In the genomic region with DNA sequence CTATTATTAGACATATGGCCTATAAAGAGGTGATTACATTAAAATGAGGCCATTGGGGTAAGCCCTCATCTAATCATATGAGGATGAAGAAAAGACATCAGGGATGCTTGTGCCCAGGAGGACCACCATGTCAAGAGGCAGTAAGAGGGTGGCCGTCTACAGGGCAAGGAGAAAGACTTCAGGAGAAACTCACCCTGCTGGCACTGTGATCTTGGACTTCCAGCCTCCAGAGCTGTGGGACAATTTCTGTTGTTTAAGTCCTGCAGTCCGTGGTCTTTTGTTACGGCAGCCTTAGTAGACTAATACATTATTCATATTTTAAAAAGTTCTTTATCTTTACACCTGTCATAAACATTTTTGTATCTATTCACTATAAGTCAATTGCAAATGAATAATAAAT, we compare ENCODE assay signal across 32 cellular contexts.
"Had no signal": no experiment of that assay in that cellular context is flagged by ENCODE, and none has a peak within 500 bp of the region (broad histone marks: within the 10 kb centered on the region; RNA-seq: fewer than 3 reads in every experiment).

No MANE protein-coding gene starts in this region.

- H3K4me1 ChIP-seq: adrenal gland, ascending aorta, body of pancreas, breast epithelium had no signal

- H3K9me3 ChIP-seq: adrenal gland, ascending aorta, body of pancreas, breast epithelium had no signal

- H3K27ac ChIP-seq: adrenal gland, ascending aorta, body of pancreas, brain microvascular endothelial cell, breast epithelium, cardiac muscle cell had no signal

- H3K36me3 ChIP-seq: adrenal gland, ascending aorta, brain microvascular endothelial cell, breast epithelium, cardiac muscle cell had no signal

- H3K27me3 ChIP-seq: adrenal gland, ascending aorta, body of pancreas, brain microvascular endothelial cell, breast epithelium, cardiac muscle cell had no signal

- ATAC-seq: activated naive CD4-positive, alpha-beta T cell treated with anti-CD3 and anti-CD28 coated beads, Interleukin-2, amount 50 U/mL, for 72 hours; activated naive CD8-positive, alpha-beta T cell treated with anti-CD3 and anti-CD28 coated beads, Interleukin-2, amount 50 U/mL, for 24 hours; activated T-cell treated with anti-CD3 and anti-CD28 coated beads, Interleukin-2, amount 50 U/mL, for 4 hours; activated T-cell treated with anti-CD3 and anti-CD28 coated beads, Interleukin-2, amount 50 U/mL, for 72 hours; activated T-helper 17 cell treated with anti-CD3 and anti-CD28 coated beads, Interleukin-2, amount 50 U/mL, for 72 hours; body of pancreas had no signal

- DNase-seq: activated effector memory CD4-positive, alpha-beta T cell treated with anti-CD3 and anti-CD28 coated beads, Interleukin-2, amount 50 U/mL, for 16 hours; activated effector memory CD4-positive, alpha-beta T cell treated with Interleukin-2 at 50 U/mL for 16 hours; activated gamma-delta T cell; activated gamma-delta T cell treated with Interleukin-2 at 50 U/mL for 16 hours; activated naive CD4-positive, alpha-beta T cell; activated naive CD4-positive, alpha-beta T cell treated with anti-CD3 and anti-CD28 coated beads for 36 hours; activated naive CD4-positive, alpha-beta T cell treated with anti-CD3 and anti-CD28 coated beads, Interleukin-2, amount 10 ng/mL, durations not matched to agents 7 days and 5 days; activated naive CD4-positive, alpha-beta T cell treated with anti-CD3 and anti-CD28 coated beads, Interleukin-2, amount 50 U/mL, for 16 hours; activated naive CD4-positive, alpha-beta T cell treated with Interleukin-2 at 50 U/mL for 16 hours; activated naive CD8-positive, alpha-beta T cell treated with anti-CD3 and anti-CD28 coated beads for 36 hours; activated naive CD8-positive, alpha-beta T cell treated with anti-CD3 and anti-CD28 coated beads, Interleukin-2, amount 10 ng/mL, durations not matched to agents 7 days and 5 days; activated naive CD8-positive, alpha-beta T cell treated with anti-CD3 and anti-CD28 coated beads, Interleukin-2, amount 50 U/mL, for 24 hours; activated T-cell treated with anti-CD3 and anti-CD28 coated beads, Interleukin-2, amount 50 U/mL, for 1 hour; activated T-cell treated with anti-CD3 and anti-CD28 coated beads, Interleukin-2, amount 50 U/mL, for 24 hours; activated T-cell treated with anti-CD3 and anti-CD28 coated beads, Interleukin-2, amount 50 U/mL, for 4 hours; activated T-cell treated with anti-CD3 and anti-CD28 coated beads, Interleukin-2, amount 50 U/mL, for 48 hours; activated T-cell treated with anti-CD3 and anti-CD28 coated beads, Interleukin-2, amount 50 U/mL, for 72 hours; adrenal gland; amniotic stem cell; amygdala; anterior cingulate cortex; aorta; body of pancreas; brain microvascular endothelial cell; caudate nucleus; central memory CD4-positive, alpha-beta T cell; cerebellar nuclear complex had no signal

- H3K4me3 ChIP-seq: adrenal gland, ascending aorta, body of pancreas, breast epithelium, cardiac muscle cell had no signal
